In the genomic region with DNA sequence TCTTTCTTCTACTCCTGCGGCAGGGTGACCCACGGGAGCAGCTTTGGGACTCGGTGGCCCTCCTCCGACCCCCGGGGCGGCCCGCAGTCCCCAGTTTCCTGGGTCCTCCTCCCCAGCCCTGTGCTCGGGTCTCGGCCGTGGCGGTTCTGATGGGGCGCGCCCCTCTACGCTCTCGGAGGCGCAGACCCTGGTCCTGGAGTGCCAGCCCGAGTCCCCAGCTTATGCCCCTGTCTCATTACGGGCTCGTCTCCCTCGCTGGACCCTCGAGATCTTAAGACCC, we compare ENCODE assay signal across 8 cellular contexts. TPM values are rescaled to one million over a fixed set of nuclear protein-coding genes. Genes with fewer than 3 reads are reported as not detected.
DNase-seq lines count a peak whose midpoint lies in the region; ATAC-seq, FAIRE-seq and TF ChIP-seq lines count a peak whose summit lies in the region.

No MANE protein-coding gene starts in this region.

- no peak for FAIRE-seq in urothelium cell line (lab: Jason Lieb, UNC)

- H3K4me1 ChIP-seq in Panc1 (ENCODE audit: control insufficient read depth, insufficient read depth, low read length) (peaks cover 4% of the 10 kb centered on the region; the same call in 1 of the 2 replicates), neuron (ENCODE audit: insufficient read depth, low read length) (peaks cover 41% of the 10 kb centered on the region)

- H2AFZ ChIP-seq in neuron (ENCODE audit: low read depth, low read length), result peak overlapping the region; percentile 14

- TF ChIP-seq POLR2A in erythroblast (IDR thresholded peaks at IDR 0.05; ENCODE audit: low read length), result no peak

- in situ Hi-C loops in Panc1 (cut with HindIII; ENCODE audit: low pct_unique_long_range_greater_than_20kb, low sequenced_read_pairs), result no loop called here

- H3K4me3 ChIP-seq in Panc1 (ENCODE audit: low read depth in 2 of 2, low read length in 2 of 2) (peak overlapping the region; percentile 75 to 77), neuron (ENCODE audit: low read length) (peak overlapping the region; percentile 96)

- H3K27me3 ChIP-seq in Panc1 (ENCODE audit: control insufficient read depth, insufficient read depth, low read length) (peaks cover 5% of the 10 kb centered on the region), neuron (ENCODE audit: insufficient read depth, low read length) (peaks cover 17% of the 10 kb centered on the region)

- H3K27ac ChIP-seq in Panc1 (ENCODE audit: low read length), result peak overlapping the region; percentile 61

- POLR2A ChIA-PET in Panc1 (lab: Charles Lee), result no interaction called here

- no TSS peak for BruUV-seq in Panc1 (replicated peaks; lab: Mats Ljungman, UMichigan)

- TF ChIP-seq CTCF in Panc1 (IDR thresholded peaks at IDR 0.05), result no peak

- no peaks in the 10 kb centered on the region for H3K9me3 Mint-ChIP-seq in activated T-cell treated with anti-CD3 and anti-CD28 coated beads, Interleukin-2, amount 50 U/mL, for 72 hours

- H3K4me1 Mint-ChIP-seq in activated T-cell treated with anti-CD3 and anti-CD28 coated beads, Interleukin-2, amount 50 U/mL, for 72 hours (ENCODE audit: low read depth), result peaks cover 71% of the 10 kb centered on the region

- H3K9me3 ChIP-seq in Panc1 (ENCODE audit: control insufficient read depth, insufficient read depth, low read depth, low read length) (no peaks in the 10 kb centered on the region), neuron (ENCODE audit: low read length) (peaks cover 2% of the 10 kb centered on the region)

- DNase-seq in activated T-cell treated with anti-CD3 and anti-CD28 coated beads, Interleukin-2, amount 50 U/mL, for 72 hours, result no peak
- DNase-seq in activated T-cell treated with anti-CD3 and anti-CD28 coated beads, Interleukin-2, amount 50 U/mL, for 48 hours, result no peak
- DNase-seq in Panc1 (ENCODE audit: low read depth, low spot score) (no peak), erythroblast (lab: John Stamatoyannopoulos, UW) (peak; percentile 72 to 84), NCI-H345 treated with DMSO at 0.1 percent for 48 hours (lab: John Stamatoyannopoulos, UW; ENCODE audit: unreplicated experiment) (no peak), urothelium cell line (ENCODE audit: low spot score) (no peak)

- CTCF ChIA-PET in Panc1 (lab: Charles Lee), result no interaction called here

- ATAC-seq in activated T-cell treated with anti-CD3 and anti-CD28 coated beads, Interleukin-2, amount 50 U/mL, for 72 hours (replicated peaks in 1 of 2), result peak in 1 of 2 donors; percentile 20
- ATAC-seq in Panc1, result peak; percentile 27
- ATAC-seq in GM18519 (IDR thresholded peaks at IDR 0.05; ENCODE audit: low FRiP score, unreplicated experiment), result no peak

- no peaks in the 10 kb centered on the region for H3K36me3 ChIP-seq in Panc1 (ENCODE audit: control insufficient read depth, insufficient read depth, low read length)
- peaks cover 6% of the 10 kb centered on the region for H3K36me3 ChIP-seq in neuron (ENCODE audit: insufficient read depth, low read length)

- H3K27ac Mint-ChIP-seq in activated T-cell treated with anti-CD3 and anti-CD28 coated beads, Interleukin-2, amount 50 U/mL, for 72 hours, result peak overlapping the region; percentile 83

- H3K4me3 Mint-ChIP-seq in activated T-cell treated with anti-CD3 and anti-CD28 coated beads, Interleukin-2, amount 50 U/mL, for 72 hours, result peak overlapping the region; percentile 81 to 99

- intact Hi-C loops in Panc1 (cut with micrococcal nuclease; ENCODE audit: unreplicated experiment), result no loop called here

- no peaks in the 10 kb centered on the region for H3K27me3 Mint-ChIP-seq in activated T-cell treated with anti-CD3 and anti-CD28 coated beads, Interleukin-2, amount 50 U/mL, for 72 hours (ENCODE audit: low read depth)

- peaks cover 33 to 46% of the 10 kb centered on the region in 2 donors for H3K36me3 Mint-ChIP-seq in activated T-cell treated with anti-CD3 and anti-CD28 coated beads, Interleukin-2, amount 50 U/mL, for 72 hours (ENCODE audit: insufficient read depth in 2 of 2)

RNA-seq across cellular contexts. Expression of a gene that starts 0.4 kb away (rescaled TPM):
- 100 to 1,000 TPM; 138 to 153 TPM for total RNA-seq in activated T-cell treated with anti-CD3 and anti-CD28 coated beads, Interleukin-2, amount 50 U/mL, for 72 hours
- total RNA-seq in Panc1 (2021; ENCODE audit: unreplicated experiment), result 6.1 TPM
- 1.5 TPM for polyA plus RNA-seq in Panc1 (2012; ENCODE audit: insufficient read length)

RNA-seq across cellular contexts. Expression of a gene that starts 45.2 kb away (rescaled TPM):
- total RNA-seq in activated T-cell treated with anti-CD3 and anti-CD28 coated beads, Interleukin-2, amount 50 U/mL, for 72 hours, result 1 to 10 TPM in 1 of 2 donors, under 1 TPM in 1; 1.00 to 2.2 TPM
- not detected for total RNA-seq in Panc1 (2021; ENCODE audit: unreplicated experiment)
- polyA plus RNA-seq in Panc1 (2012; ENCODE audit: insufficient read length), result not detected

Comparison
In these comparisons a context has a peak if more than half of its experiments do, and no peak if none do; other contexts are left out.
1. DNase-seq: peak in erythroblast (2 of 2); none in activated T-cell treated with anti-CD3 and anti-CD28 coated beads, Interleukin-2, amount 50 U/mL, for 72 hours (0 of 2), activated T-cell treated with anti-CD3 and anti-CD28 coated beads, Interleukin-2, amount 50 U/mL, for 48 hours (0 of 2), Panc1 (single experiment), NCI-H345 treated with DMSO at 0.1 percent for 48 hours (single experiment) and urothelium cell line (single experiment).
2. RNA of a gene that starts 0.4 kb away (total RNA-seq): 138 to 153 TPM in activated T-cell treated with anti-CD3 and anti-CD28 coated beads, Interleukin-2, amount 50 U/mL, for 72 hours; 6.1 TPM in Panc1 (single experiment); every median in the first group is over 10 times any median in the second.